ENCODE assay signal across 26 cellular contexts in the genomic region with DNA sequence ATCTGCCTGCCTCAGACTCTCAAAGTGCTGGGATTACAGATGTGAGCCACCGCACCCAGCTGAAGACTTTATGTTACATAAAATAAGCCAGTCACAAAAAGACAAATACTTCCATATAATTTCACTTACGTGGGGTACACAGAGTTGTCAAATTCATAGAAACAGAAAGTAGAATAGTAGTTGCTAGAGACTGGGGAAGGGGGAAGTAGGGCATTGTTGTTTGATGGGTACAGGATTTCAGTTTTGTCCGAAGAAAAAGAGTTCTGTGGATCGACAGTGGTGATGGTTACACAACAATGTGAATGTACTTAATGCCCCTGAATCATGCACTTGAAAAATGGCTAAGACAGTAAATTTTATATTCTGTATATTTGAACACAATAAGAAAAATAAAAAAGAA. TPM values are rescaled to one million over a fixed set of nuclear protein-coding genes. Genes with fewer than 3 reads are reported as not detected.
DNase-seq lines count a peak whose midpoint lies in the region; ATAC-seq and TF ChIP-seq lines count a peak whose summit lies in the region.
"Had no signal": no experiment of that assay in that cellular context is flagged by ENCODE, and none has a peak within 500 bp of the region (broad histone marks: within the 10 kb centered on the region; RNA-seq: fewer than 3 reads in every experiment).

No MANE protein-coding gene starts in this region.

- no peak for TF ChIP-seq POLR2A in ovary (IDR thresholded peaks at IDR 0.05)

- peak overlapping the region; percentile 68 for H3K27ac Mint-ChIP-seq in dendritic cell treated with granulocyte-macrophage colony-stimulating factor and Interleukin-4, amounts not matched to agents 40 ng/mL and 50 ng/mL, for 4 days
- H3K27ac Mint-ChIP-seq: CD8-positive, alpha-beta T cell had no signal

- H3K4me3 ChIP-seq in upper lobe of right lung (no peak overlapping the region), ovary (no peak overlapping the region)
- H3K4me3 ChIP-seq: BLaER1 treated with 17β-estradiol and CSF1 and Interleukin-3, amounts not matched to agents 10 nM and 100 nM; GM12878; GM23248; K562; PC-9 had no signal

- no peaks in the 10 kb centered on the region for H3K36me3 ChIP-seq in upper lobe of right lung
- H3K36me3 ChIP-seq in ovary, result no peaks in the 10 kb centered on the region
- H3K36me3 ChIP-seq: BLaER1 treated with 17β-estradiol and CSF1 and Interleukin-3, amounts not matched to agents 10 nM and 100 nM had no signal

- TF ChIP-seq CTCF in upper lobe of right lung (IDR thresholded peaks at IDR 0.05) (no peak), ovary (IDR thresholded peaks at IDR 0.05) (no peak)

- 85 to 93% (median 89%) methylated on average over 4 of the region's 4 CpGs for WGBS in ovary, 3 donors

- peak; percentile 5 for DNase-seq in CD1c-positive myeloid dendritic cell (ENCODE audit: extremely low spot score)
- peak; percentile 7 to 49 for DNase-seq in NOMO-1 (lab: John Stamatoyannopoulos, UW; ENCODE audit: unreplicated experiment in 2 of 2)
- DNase-seq in upper lobe of right lung, result no peak
- no peak for DNase-seq in ovary
- DNase-seq: AML-193; Caco-2; CD8-positive, alpha-beta T cell; GDM1; GM23248; H7; Kasumi-1; NCI-H1048; NCI-H1417; NCI-H1694 treated with DMSO at 0.1 percent for 48 hours; NCI-H2081; NCI-H2227 treated with DMSO at 0.1 percent for 48 hours; NCI-H526 treated with DMSO at 0.1 percent for 48 hours; PC-9; T-helper 1 cell had no signal

- peaks cover 18% of the 10 kb centered on the region for H3K4me1 Mint-ChIP-seq in dendritic cell treated with granulocyte-macrophage colony-stimulating factor and Interleukin-4, amounts not matched to agents 40 ng/mL and 50 ng/mL, for 4 days (ENCODE audit: low read depth)

- ATAC-seq in upper lobe of right lung, result peak; percentile 65
- no peak for ATAC-seq in HG03354 (IDR thresholded peaks at IDR 0.05; ENCODE audit: poor library complexity, severe bottlenecking, unreplicated experiment)
- no peak for ATAC-seq in GM19397 (IDR thresholded peaks at IDR 0.05; ENCODE audit: unreplicated experiment)
- ATAC-seq: CD8-positive, alpha-beta T cell; GM12878; K562; Right ventricle myocardium inferior had no signal

- H3K27ac ChIP-seq in upper lobe of right lung (no peak overlapping the region), ovary (no peak overlapping the region)
- H3K27ac ChIP-seq: GM23248, PC-9 had no signal

- no peaks in the 10 kb centered on the region for H3K27me3 Mint-ChIP-seq in dendritic cell treated with granulocyte-macrophage colony-stimulating factor and Interleukin-4, amounts not matched to agents 40 ng/mL and 50 ng/mL, for 4 days

- peaks cover 20% of the 10 kb centered on the region for H3K9me3 Mint-ChIP-seq in dendritic cell treated with granulocyte-macrophage colony-stimulating factor and Interleukin-4, amounts not matched to agents 40 ng/mL and 50 ng/mL, for 4 days

- H3K36me3 Mint-ChIP-seq in dendritic cell treated with granulocyte-macrophage colony-stimulating factor and Interleukin-4, amounts not matched to agents 40 ng/mL and 50 ng/mL, for 4 days (ENCODE audit: low read depth), result peaks cover 31% of the 10 kb centered on the region
- H3K36me3 Mint-ChIP-seq: CD8-positive, alpha-beta T cell had no signal

- no peak for TF ChIP-seq EP300 in ovary (IDR thresholded peaks at IDR 0.05)

- intact Hi-C loops in dendritic cell treated with granulocyte-macrophage colony-stimulating factor and Interleukin-4, amounts not matched to agents 40 ng/mL and 50 ng/mL, for 4 days (cut with micrococcal nuclease), result no loop called here
- intact Hi-C loops in upper lobe of right lung (cut with DNase I), result no loop called here
- intact Hi-C loops in ovary (cut with DNase I), result no loop called here

- no peak overlapping the region for H3K4me3 Mint-ChIP-seq in dendritic cell treated with granulocyte-macrophage colony-stimulating factor and Interleukin-4, amounts not matched to agents 40 ng/mL and 50 ng/mL, for 4 days
- H3K4me3 Mint-ChIP-seq: CD8-positive, alpha-beta T cell had no signal

- H3K27me3 ChIP-seq in upper lobe of right lung (no peaks in the 10 kb centered on the region), ovary (no peaks in the 10 kb centered on the region)
- H3K27me3 ChIP-seq: BLaER1 treated with 17β-estradiol and CSF1 and Interleukin-3, amounts not matched to agents 10 nM and 100 nM had no signal

- H3K9me3 ChIP-seq in upper lobe of right lung (no peaks in the 10 kb centered on the region), ovary (no peaks in the 10 kb centered on the region)
- H3K9me3 ChIP-seq: Caco-2 had no signal

- no peaks in the 10 kb centered on the region for H3K4me1 ChIP-seq in upper lobe of right lung
- H3K4me1 ChIP-seq in ovary (ENCODE audit: insufficient read depth), result no peaks in the 10 kb centered on the region
- H3K4me1 ChIP-seq: Caco-2 had no signal

RNA-seq across cellular contexts. Expression of a gene that starts 41.7 kb away (rescaled TPM):
- total RNA-seq in upper lobe of right lung (4.0 TPM), ovary (1 to 10 TPM; 1.8 to 6.9 (median 4.1) TPM)
- polyA plus RNA-seq in ovary, result 1 to 10 TPM; 1.1 to 3.6 TPM

Comparison
In these comparisons a context has a peak if more than half of its experiments do, and no peak if none do; other contexts are left out.
1. DNase-seq: peak in CD1c-positive myeloid dendritic cell (single experiment) and NOMO-1 (2 of 2); none in upper lobe of right lung (single experiment) and ovary (0 of 5).